In the genomic region with DNA sequence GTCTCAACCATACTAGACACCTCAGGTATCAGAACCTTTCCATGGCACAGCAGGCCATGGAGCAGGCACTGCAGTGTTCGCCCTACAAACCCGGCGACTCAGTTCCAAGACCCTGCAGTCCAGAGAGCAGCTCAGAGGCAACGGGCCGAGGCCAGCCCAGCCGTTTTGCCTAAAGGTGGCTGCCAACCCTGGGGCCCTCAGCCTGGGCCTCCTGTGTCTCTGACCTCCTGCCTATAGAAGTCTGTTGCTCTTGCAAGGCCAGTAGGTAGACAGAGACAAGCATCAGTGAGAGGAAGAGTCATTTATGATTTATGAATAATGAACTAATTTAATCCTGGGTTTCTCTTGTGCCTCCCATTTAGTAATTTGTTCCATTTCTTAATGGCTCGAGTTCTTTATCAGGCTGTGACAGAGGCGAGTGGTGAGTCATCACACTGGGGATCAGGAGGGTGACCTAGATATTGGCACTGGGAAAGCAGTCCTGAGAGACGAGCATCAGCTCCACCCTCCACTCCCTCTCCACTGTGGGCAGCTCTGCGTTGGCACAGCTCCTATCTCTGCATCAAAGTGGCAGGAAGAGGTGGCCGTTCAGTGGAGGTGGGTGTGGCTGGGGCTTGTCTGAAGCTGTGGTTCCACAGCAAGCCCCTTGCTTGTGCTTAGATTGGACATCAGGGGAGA, we compare ENCODE assay signal across 7 cellular contexts.
DNase-seq lines count a peak whose midpoint lies in the region; ATAC-seq and TF ChIP-seq lines count a peak whose summit lies in the region.

No MANE protein-coding gene starts in this region.

- CTCF ChIA-PET in IMR-90 (lab: Yijun Ruan, JAX), result no interaction called here

- H2BK15ac ChIP-seq in IMR-90 (ENCODE audit: low read depth, low read length), result peak overlapping the region; percentile 57; the same call in 1 of the 3 replicates

- in situ Hi-C loops in IMR-90 (cut with MboI; ENCODE audit: low sequenced_read_pairs), result loop anchor here (10.0 kb wide), 1 partner anchor 424 kb away; no protein-coding TSS in a partner anchor
- in situ Hi-C loops in gastrocnemius medialis (cut with MboI; ENCODE audit: low sequenced_read_pairs in 4 of 4), result no loop called here

- peak overlapping the region; percentile 69; the same call in 1 of the 2 replicates for H3K4ac ChIP-seq in IMR-90 (ENCODE audit: low read depth, low read length)

- H3K9me1 ChIP-seq in IMR-90 (ENCODE audit: insufficient read depth, low read length), result peaks cover 14% of the 10 kb centered on the region

- H2AFZ ChIP-seq in IMR-90 (replicated peaks; ENCODE audit: low read length, poor library complexity), result peak overlapping the region; percentile 45

- H2BK120ac ChIP-seq in IMR-90 (ENCODE audit: low read depth, low read length), result no peak overlapping the region; the same call in 1 of the 2 replicates

- H2AK5ac ChIP-seq in IMR-90 (ENCODE audit: low read depth, low read length), result peak overlapping the region; percentile 67

- H3K9ac ChIP-seq in IMR-90 (ENCODE audit: low read depth, low read length), result no peak overlapping the region

- H3K14ac ChIP-seq in IMR-90 (replicated peaks; ENCODE audit: low read depth, low read length), result no peak overlapping the region

- H3K4me3 ChIP-seq in IMR-90 (ENCODE audit: insufficient read depth, low read depth, low read length), result no peak overlapping the region
- H3K4me3 ChIP-seq in fibroblast of mammary gland (ENCODE audit: control insufficient read depth, low read depth, low read length), result no peak overlapping the region
- H3K4me3 ChIP-seq in gastrocnemius medialis, result no peak overlapping the region

- peak overlapping the region; percentile 49; the same call in 1 of the 2 replicates for H2BK20ac ChIP-seq in IMR-90 (ENCODE audit: low read depth, low read length)

- H3K36me3 ChIP-seq in IMR-90 (ENCODE audit: control insufficient read depth, insufficient read depth, low read length) (no peaks in the 10 kb centered on the region), gastrocnemius medialis (no peaks in the 10 kb centered on the region)

- TF ChIP-seq CTCF in IMR-90 (conservative IDR thresholded peaks at IDR 0.05; ENCODE audit: low read depth, low read length), result no peak
- TF ChIP-seq CTCF in fibroblast of mammary gland (conservative IDR thresholded peaks at IDR 0.05; ENCODE audit: control insufficient read depth, insufficient read depth, low read depth, low read length), result no peak
- TF ChIP-seq CTCF in gastrocnemius medialis (IDR thresholded peaks at IDR 0.05 in 4 of 5, conservative IDR thresholded peaks at IDR 0.05 in 1 of 5), result no peak

- no CpG with 5 or more reads among the region's 11 CpGs for WGBS in IMR-90 (ENCODE audit: extremely low coverage in 2 of 2, insufficient read length in 1 of 2), 2 experiments

- H3K56ac ChIP-seq in IMR-90 (ENCODE audit: extremely low read depth, insufficient read depth, low read length), result no peak overlapping the region

- no peak overlapping the region; the same call in 1 of the 2 replicates for H3K18ac ChIP-seq in IMR-90 (ENCODE audit: low read depth, low read length)

- H4K91ac ChIP-seq in IMR-90 (ENCODE audit: insufficient read depth, low read depth, low read length), result peak overlapping the region; percentile 33; the same call in 1 of the 2 replicates

- intact Hi-C loops in IMR-90 (cut with micrococcal nuclease) (no loop called here), gastrocnemius medialis (cut with DNase I; ENCODE audit: low total_unique reads) (loop anchor here (1.0 to 5.0 kb wide), 3 partner anchors 80 to 768 kb away; partner anchors contain the start of genes ABHD5 and ANO10)

- H3K4me1 ChIP-seq in IMR-90 (ENCODE audit: control insufficient read depth, insufficient read depth, low read length) (peaks cover 25% of the 10 kb centered on the region), gastrocnemius medialis (peaks cover 32 to 64% of the 10 kb centered on the region in 2 donors)

- no peak for DNase-seq in IMR-90
- DNase-seq in activated CD4-positive, alpha-beta T cell treated with anti-CD3 and anti-CD28 coated beads, Interleukin-2, amount 50 U/mL, for 24 hours (ENCODE audit: low read depth in 1 of 2, low spot score in 1 of 2), result peak; percentile 13 to 39
- DNase-seq in fibroblast of mammary gland (ENCODE audit: low read depth), result peak; percentile 30
- DNase-seq in gastrocnemius medialis, result peak; percentile 69 to 78
- DNase-seq in 8988T, result no peak

- ATAC-seq in IMR-90 (ENCODE audit: low read depth) (no peak), gastrocnemius medialis (peak; percentile 68 to 81), HG02623 (IDR thresholded peaks at IDR 0.05; ENCODE audit: unreplicated experiment) (no peak), HG03565 (IDR thresholded peaks at IDR 0.05; ENCODE audit: unreplicated experiment) (no peak)

- no TSS peak for BruUV-seq in IMR-90 (replicated peaks; lab: Mats Ljungman, UMichigan)

- no peak overlapping the region for H3K27ac ChIP-seq in IMR-90 (ENCODE audit: insufficient read depth, low read length)
- peak overlapping the region; percentile 72 to 88 (median 78) for H3K27ac ChIP-seq in gastrocnemius medialis

- H3K9me3 ChIP-seq in IMR-90 (ENCODE audit: control insufficient read depth, insufficient read depth, low read length), result no peaks in the 10 kb centered on the region
- no peaks in the 10 kb centered on the region for H3K9me3 ChIP-seq in gastrocnemius medialis

- no peak overlapping the region for H2BK5ac ChIP-seq in IMR-90 (ENCODE audit: low read depth, low read length, poor library complexity, severe bottlenecking)

- H4K20me1 ChIP-seq in IMR-90 (ENCODE audit: insufficient read depth, low read length), result no peaks in the 10 kb centered on the region

- H3K27me3 ChIP-seq in IMR-90 (ENCODE audit: control insufficient read depth, insufficient read depth, low read length) (no peaks in the 10 kb centered on the region), gastrocnemius medialis (no peaks in the 10 kb centered on the region)

- POLR2A ChIA-PET in IMR-90 (lab: Charles Lee; ENCODE audit: unreplicated experiment), result no interaction called here

- no peak overlapping the region for H3K23ac ChIP-seq in IMR-90 (ENCODE audit: low read depth, low read length)

- H4K5ac ChIP-seq in IMR-90 (ENCODE audit: low read depth, low read length), result 0 out of 2 replicates have a peak overlapping the region, but pooled peaks have one; percentile 7

- TF ChIP-seq POLR2A in IMR-90 (IDR thresholded peaks at IDR 0.05; ENCODE audit: low read depth, low read length), result no peak
- no peak for TF ChIP-seq POLR2A in gastrocnemius medialis (IDR thresholded peaks at IDR 0.05)

- TF ChIP-seq RAD21 in IMR-90 (IDR thresholded peaks at IDR 0.05; ENCODE audit: low read length), result no peak

- dilution Hi-C loops in IMR-90 (cut with HindIII; ENCODE audit: low sequenced_read_pairs, unreplicated experiment), result no loop called here

- no peak overlapping the region for H3K4me2 ChIP-seq in IMR-90 (ENCODE audit: low read depth, low read length)

- no peak overlapping the region for H2AK9ac ChIP-seq in IMR-90 (replicated peaks; ENCODE audit: low read depth, low read length, poor library complexity)

- no peaks in the 10 kb centered on the region for H3K79me1 ChIP-seq in IMR-90 (ENCODE audit: low read depth in 1 of 2, low read length in 2 of 2)

- peak overlapping the region; percentile 62 to 90; a peak in 3 of 4 replicates for H4K8ac ChIP-seq in IMR-90 (ENCODE audit: low read depth in 2 of 2, low read length in 2 of 2)

TF ChIP-seq in IMR-90, 13 proteins besides CTCF, POLR2A, EP300 and RAD21:
- TF ChIP-seq CHD1 (IDR thresholded peaks at IDR 0.05; ENCODE audit: low read depth, low read length) (no peak), RFX5 (IDR thresholded peaks at IDR 0.05; ENCODE audit: low read depth, low read length) (no peak), RCOR1 (IDR thresholded peaks at IDR 0.05; ENCODE audit: insufficient replicate concordance, low read length) (no peak), MAZ (IDR thresholded peaks at IDR 0.05; ENCODE audit: borderline replicate concordance, low read depth, low read length) (no peak), BHLHE40 (IDR thresholded peaks at IDR 0.05; ENCODE audit: low read depth, low read length) (no peak; the same call in 1 of the 2 replicates), MXI1 (IDR thresholded peaks at IDR 0.05; ENCODE audit: borderline replicate concordance, low read depth, low read length) (no peak), CEBPB (IDR thresholded peaks at IDR 0.05; ENCODE audit: low read depth, low read length) (no peak), FOS (IDR thresholded peaks at IDR 0.05; ENCODE audit: low read depth, low read length) (no peak), SMC3 (IDR thresholded peaks at IDR 0.05; ENCODE audit: low read depth, low read length) (no peak), MAFK (IDR thresholded peaks at IDR 0.05; ENCODE audit: low read depth, low read length) (no peak), ELK1 (IDR thresholded peaks at IDR 0.05; ENCODE audit: borderline replicate concordance, low read depth, low read length) (no peak), NFE2L2 (IDR thresholded peaks at IDR 0.05; ENCODE audit: low read depth, low read length) (no peak)
- TF ChIP-seq, protein P1, sequence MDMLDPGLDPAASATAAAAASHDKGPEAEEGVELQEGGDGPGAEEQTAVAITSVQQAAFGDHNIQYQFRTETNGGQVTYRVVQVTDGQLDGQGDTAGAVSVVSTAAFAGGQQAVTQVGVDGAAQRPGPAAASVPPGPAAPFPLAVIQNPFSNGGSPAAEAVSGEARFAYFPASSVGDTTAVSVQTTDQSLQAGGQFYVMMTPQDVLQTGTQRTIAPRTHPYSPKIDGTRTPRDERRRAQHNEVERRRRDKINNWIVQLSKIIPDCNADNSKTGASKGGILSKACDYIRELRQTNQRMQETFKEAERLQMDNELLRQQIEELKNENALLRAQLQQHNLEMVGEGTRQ (IDR thresholded peaks at IDR 0.05; ENCODE audit: low read depth, low read length), result no peak

Comparison
In these comparisons a context has a peak if more than half of its experiments do, and no peak if none do; other contexts are left out.
1. ATAC-seq: peak in gastrocnemius medialis (2 of 2); none in IMR-90 (single experiment), HG02623 (single experiment) and HG03565 (single experiment).
2. DNase-seq: peak in activated CD4-positive, alpha-beta T cell treated with anti-CD3 and anti-CD28 coated beads, Interleukin-2, amount 50 U/mL, for 24 hours (2 of 2), fibroblast of mammary gland (single experiment) and gastrocnemius medialis (2 of 2); none in IMR-90 (single experiment) and 8988T (single experiment).